ENCODE assay signal across 13 cellular contexts in the genomic region with DNA sequence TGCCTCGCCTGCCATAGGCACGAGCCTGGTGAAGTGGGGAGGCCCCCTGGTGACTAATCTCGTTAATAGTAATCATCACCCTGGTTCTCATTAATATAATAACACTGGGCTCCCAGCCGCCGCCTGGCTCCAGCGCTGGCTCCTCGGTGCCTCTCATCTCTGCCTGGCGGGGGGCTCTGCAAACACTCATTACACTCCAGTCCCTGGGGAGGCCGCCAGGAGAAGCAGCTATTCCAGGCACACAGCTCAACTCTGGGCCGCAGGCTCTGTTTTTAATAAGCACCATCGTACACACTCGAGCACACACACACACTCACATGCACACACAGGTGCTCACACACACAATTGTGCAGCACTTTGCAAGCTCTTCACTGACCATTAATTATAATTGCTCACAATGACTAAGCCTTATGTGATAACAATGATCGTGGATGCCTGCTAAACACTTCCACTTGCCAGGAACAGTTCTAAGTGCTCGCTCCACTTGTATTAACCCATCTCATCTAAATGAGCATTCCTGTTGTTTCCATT. TPM values are rescaled to one million over a fixed set of nuclear protein-coding genes. Genes with fewer than 3 reads are reported as not detected.
DNase-seq lines count a peak whose midpoint lies in the region; ATAC-seq lines count a peak whose summit lies in the region.
"Had no signal": no experiment of that assay in that cellular context is flagged by ENCODE, and none has a peak within 500 bp of the region (broad histone marks: within the 10 kb centered on the region; RNA-seq: fewer than 3 reads in every experiment).

No MANE protein-coding gene starts in this region.

- peaks cover 8% of the 10 kb centered on the region for H3K4me1 Mint-ChIP-seq in memory B cell
- H3K4me1 Mint-ChIP-seq in activated T-cell treated with anti-CD3 and anti-CD28 coated beads, Interleukin-2, amount 50 U/mL, for 24 hours (ENCODE audit: low read depth), result peaks cover 6% of the 10 kb centered on the region
- H3K4me1 Mint-ChIP-seq in CD8-positive, alpha-beta memory T cell, result peaks cover 4 to 5% (median 5%) of the 10 kb centered on the region in 3 donors
- H3K4me1 Mint-ChIP-seq: activated CD4-positive, alpha-beta T cell treated with anti-CD3 and anti-CD28 coated beads for 36 hours had no signal

- no peak overlapping the region for H3K27ac ChIP-seq in CD8-positive, alpha-beta memory T cell (ENCODE audit: low read depth, low read length)
- H3K27ac ChIP-seq: epithelial cell of prostate had no signal

- no peaks in the 10 kb centered on the region for H3K36me3 ChIP-seq in CD8-positive, alpha-beta memory T cell (ENCODE audit: insufficient read depth, low read length)

- H3K27me3 Mint-ChIP-seq in memory B cell, result peaks cover 32% of the 10 kb centered on the region
- H3K27me3 Mint-ChIP-seq in activated T-cell treated with anti-CD3 and anti-CD28 coated beads, Interleukin-2, amount 50 U/mL, for 24 hours, result peaks cover 7% of the 10 kb centered on the region
- H3K27me3 Mint-ChIP-seq in CD8-positive, alpha-beta memory T cell, result peaks cover 13 to 30% of the 10 kb centered on the region in 2 donors

- H3K9me3 Mint-ChIP-seq in memory B cell, result no peaks in the 10 kb centered on the region
- H3K9me3 Mint-ChIP-seq in activated T-cell treated with anti-CD3 and anti-CD28 coated beads, Interleukin-2, amount 50 U/mL, for 24 hours, result no peaks in the 10 kb centered on the region
- H3K9me3 Mint-ChIP-seq in CD8-positive, alpha-beta memory T cell, result no peaks in the 10 kb centered on the region
- H3K9me3 Mint-ChIP-seq: activated naive CD8-positive, alpha-beta T cell treated with anti-CD3 and anti-CD28 coated beads, Interleukin-2, amount 10 ng/mL, durations not matched to agents 7 days and 5 days; CD4-positive, alpha-beta memory T cell had no signal

- no peaks in the 10 kb centered on the region for H3K36me3 Mint-ChIP-seq in memory B cell
- H3K36me3 Mint-ChIP-seq in activated T-cell treated with anti-CD3 and anti-CD28 coated beads, Interleukin-2, amount 50 U/mL, for 24 hours (ENCODE audit: low read depth), result no peaks in the 10 kb centered on the region
- no peaks in the 10 kb centered on the region for H3K36me3 Mint-ChIP-seq in CD8-positive, alpha-beta memory T cell
- H3K36me3 Mint-ChIP-seq: activated naive CD8-positive, alpha-beta T cell treated with anti-CD3 and anti-CD28 coated beads, Interleukin-2, amount 10 ng/mL, durations not matched to agents 7 days and 5 days; CD4-positive, alpha-beta memory T cell had no signal

- ATAC-seq in memory B cell (ENCODE audit: low read depth) (peak; percentile 54), GM19452 (IDR thresholded peaks at IDR 0.05; ENCODE audit: unreplicated experiment) (no peak), HG03354 (IDR thresholded peaks at IDR 0.05; ENCODE audit: poor library complexity, severe bottlenecking, unreplicated experiment) (no peak)
- ATAC-seq: activated CD4-positive, alpha-beta T cell treated with anti-CD3 and anti-CD28 coated beads for 36 hours; sciatic nerve had no signal

- no peaks in the 10 kb centered on the region for H3K9me3 ChIP-seq in CD8-positive, alpha-beta memory T cell (ENCODE audit: low read length)

- no peak overlapping the region for H3K4me3 Mint-ChIP-seq in memory B cell
- no peak overlapping the region for H3K4me3 Mint-ChIP-seq in activated T-cell treated with anti-CD3 and anti-CD28 coated beads, Interleukin-2, amount 50 U/mL, for 24 hours
- no peak overlapping the region for H3K4me3 Mint-ChIP-seq in CD8-positive, alpha-beta memory T cell
- H3K4me3 Mint-ChIP-seq: activated CD4-positive, alpha-beta T cell treated with anti-CD3 and anti-CD28 coated beads for 36 hours; activated naive CD8-positive, alpha-beta T cell treated with anti-CD3 and anti-CD28 coated beads, Interleukin-2, amount 10 ng/mL, durations not matched to agents 7 days and 5 days; CD4-positive, alpha-beta memory T cell had no signal

- POLR2A ChIA-PET in CD8-positive, alpha-beta memory T cell (lab: Charles Lee), result no interaction called here

- H3K27ac Mint-ChIP-seq in memory B cell, result no peak overlapping the region
- no peak overlapping the region for H3K27ac Mint-ChIP-seq in activated T-cell treated with anti-CD3 and anti-CD28 coated beads, Interleukin-2, amount 50 U/mL, for 24 hours
- H3K27ac Mint-ChIP-seq in CD8-positive, alpha-beta memory T cell, result no peak overlapping the region
- H3K27ac Mint-ChIP-seq: activated CD4-positive, alpha-beta T cell treated with anti-CD3 and anti-CD28 coated beads for 36 hours; activated naive CD8-positive, alpha-beta T cell treated with anti-CD3 and anti-CD28 coated beads, Interleukin-2, amount 10 ng/mL, durations not matched to agents 7 days and 5 days; CD4-positive, alpha-beta memory T cell had no signal

- DNase-seq in DMS79 (lab: John Stamatoyannopoulos, UW) (peak; percentile 98), NCI-H2029 (lab: John Stamatoyannopoulos, UW) (peak; percentile 78), SHP77 treated with DMSO at 0.1 percent for 48 hours (lab: John Stamatoyannopoulos, UW) (peak; percentile 41), memory B cell (ENCODE audit: low spot score in 2 of 2) (no peak)
- no peak for DNase-seq in activated T-cell treated with anti-CD3 and anti-CD28 coated beads, Interleukin-2, amount 50 U/mL, for 24 hours
- DNase-seq in CD8-positive, alpha-beta memory T cell, result no peak
- DNase-seq: activated CD4-positive, alpha-beta T cell treated with anti-CD3 and anti-CD28 coated beads for 36 hours; activated naive CD8-positive, alpha-beta T cell treated with anti-CD3 and anti-CD28 coated beads, Interleukin-2, amount 10 ng/mL, durations not matched to agents 7 days and 5 days; CD4-positive, alpha-beta memory T cell had no signal

- no peaks in the 10 kb centered on the region for H3K27me3 ChIP-seq in CD8-positive, alpha-beta memory T cell (ENCODE audit: insufficient read depth, low read length, poor library complexity, severe bottlenecking)

- H3K4me1 ChIP-seq in CD8-positive, alpha-beta memory T cell (ENCODE audit: insufficient read depth, low read length), result no peaks in the 10 kb centered on the region

- H3K4me3 ChIP-seq in CD8-positive, alpha-beta memory T cell (ENCODE audit: low read length), result no peak overlapping the region

- CTCF ChIA-PET in CD8-positive, alpha-beta memory T cell (lab: Charles Lee), result no interaction called here

RNA-seq across cellular contexts. Expression of a gene that starts 52.2 kb away (rescaled TPM):
- under 1 TPM; 0.44 TPM for total RNA-seq in CD8-positive, alpha-beta memory T cell
- polyA plus RNA-seq in CD8-positive, alpha-beta memory T cell, result not detected
- polyA plus RNA-seq: CD4-positive, alpha-beta memory T cell had no signal

Comparison
In these comparisons a context has a peak if more than half of its experiments do, and no peak if none do; other contexts are left out.
1. DNase-seq: peak in DMS79 (single experiment), NCI-H2029 (single experiment) and SHP77 treated with DMSO at 0.1 percent for 48 hours (single experiment); none in memory B cell (0 of 2), activated T-cell treated with anti-CD3 and anti-CD28 coated beads, Interleukin-2, amount 50 U/mL, for 24 hours (single experiment) and CD8-positive, alpha-beta memory T cell (0 of 5).